ENCODE assay signal across 9 cellular contexts in genomic region chr2:172084484-172084733, GRCh38. TPM values are rescaled to one million over a fixed set of nuclear protein-coding genes. Genes with fewer than 3 reads are reported as not detected.
A peak's percentile ranks its signal among the peaks of the same experiment; 100 is the strongest.
DNase-seq lines count a peak whose midpoint lies in the region; ATAC-seq and TF ChIP-seq lines count a peak whose summit lies in the region.
"Had no signal": no experiment of that assay in that cellular context is flagged by ENCODE, and none has a peak within 500 bp of the region (broad histone marks: within the 10 kb centered on the region; RNA-seq: fewer than 3 reads in every experiment).

No MANE protein-coding gene starts in this region.

- H3K36me3 Mint-ChIP-seq in naive thymus-derived CD8-positive, alpha-beta T cell = peaks cover 9 to 22% (median 21%) of the 10 kb centered on the region in 3 donors

- peak overlapping the region in 2 of 10 donors; percentile 81 to 82 for H3K27ac Mint-ChIP-seq in naive thymus-derived CD8-positive, alpha-beta T cell

- POLR2A ChIA-PET in naive thymus-derived CD8-positive, alpha-beta T cell (lab: Charles Lee) = interaction anchor here (1.3 to 1.6 kb wide), 3 partner anchors 12 to 23 kb away, joined by 3 to 6 read pairs (median 5); no protein-coding TSS in a partner anchor

- peak overlapping the region; percentile 63 to 83 (median 76) for H3K4me3 Mint-ChIP-seq in naive thymus-derived CD8-positive, alpha-beta T cell

- peak overlapping the region; percentile 64 to 72 for H3K4me3 ChIP-seq in ascending aorta

- DNase-seq in GF-D8 (lab: John Stamatoyannopoulos, UW) (peak; percentile 58), ascending aorta (ENCODE audit: low spot score in 2 of 2) (no peak), NCI-H1105 treated with DMSO at 0.1 percent for 48 hours (lab: John Stamatoyannopoulos, UW) (no peak), head of caudate nucleus (no peak), NCI-H2107 treated with DMSO at 0.1 percent for 48 hours (lab: John Stamatoyannopoulos, UW; ENCODE audit: unreplicated experiment) (no peak)
- DNase-seq in naive thymus-derived CD8-positive, alpha-beta T cell = peak in 1 of 10 donors; percentile 10

- ATAC-seq in HG03159 (IDR thresholded peaks at IDR 0.05; ENCODE audit: unreplicated experiment) (peak; percentile 9), GM19452 (IDR thresholded peaks at IDR 0.05; ENCODE audit: unreplicated experiment) (no peak)
- ATAC-seq in naive thymus-derived CD8-positive, alpha-beta T cell = no peak

- H3K27me3 Mint-ChIP-seq in naive thymus-derived CD8-positive, alpha-beta T cell = peaks cover 62 to 98% (median 74%) of the 10 kb centered on the region in 5 donors

- H3K4me1 Mint-ChIP-seq in naive thymus-derived CD8-positive, alpha-beta T cell = peaks cover 21 to 64% (median 50%) of the 10 kb centered on the region in 4 donors

- peaks cover 5 to 13% of the 10 kb centered on the region in 2 donors for H3K4me1 ChIP-seq in ascending aorta

- no peaks in the 10 kb centered on the region for H3K9me3 ChIP-seq in ascending aorta

- H3K27me3 ChIP-seq in ascending aorta = peaks cover 63% of the 10 kb centered on the region

- no peak overlapping the region for H3K27ac ChIP-seq in ascending aorta

- TF ChIP-seq CTCF in ascending aorta (IDR thresholded peaks at IDR 0.05) = no peak

- intact Hi-C loops in ascending aorta (cut with DNase I) = no loop called here
- intact Hi-C loops in head of caudate nucleus (cut with DNase I) = no loop called here

- no peaks in the 10 kb centered on the region for H3K36me3 ChIP-seq in ascending aorta

- peaks cover 0 to 37% (median 11%) of the 10 kb centered on the region in 9 donors for H3K9me3 Mint-ChIP-seq in naive thymus-derived CD8-positive, alpha-beta T cell

RNA-seq across cellular contexts. Expression of gene DLX1, which starts 0.9 kb away (rescaled TPM):
- not detected for total RNA-seq in ascending aorta
- not detected for total RNA-seq in naive thymus-derived CD8-positive, alpha-beta T cell
- polyA plus RNA-seq in naive thymus-derived CD8-positive, alpha-beta T cell = not detected
- total RNA-seq: T-helper 2 cell treated with Interferon-gamma antibody and Interleukin-4, amounts not matched to agents 100 ng/mL and 5 ng/mL, for 36 hours had no signal

RNA-seq across cellular contexts. Expression of gene DLX2, which starts 18.3 kb away (rescaled TPM):
- total RNA-seq in ascending aorta = not detected
- not detected for total RNA-seq in naive thymus-derived CD8-positive, alpha-beta T cell
- not detected for polyA plus RNA-seq in naive thymus-derived CD8-positive, alpha-beta T cell
- total RNA-seq: T-helper 2 cell treated with Interferon-gamma antibody and Interleukin-4, amounts not matched to agents 100 ng/mL and 5 ng/mL, for 36 hours had no signal
